Comparison of ENCODE assay signal across 3 cellular contexts in the genomic region with DNA sequence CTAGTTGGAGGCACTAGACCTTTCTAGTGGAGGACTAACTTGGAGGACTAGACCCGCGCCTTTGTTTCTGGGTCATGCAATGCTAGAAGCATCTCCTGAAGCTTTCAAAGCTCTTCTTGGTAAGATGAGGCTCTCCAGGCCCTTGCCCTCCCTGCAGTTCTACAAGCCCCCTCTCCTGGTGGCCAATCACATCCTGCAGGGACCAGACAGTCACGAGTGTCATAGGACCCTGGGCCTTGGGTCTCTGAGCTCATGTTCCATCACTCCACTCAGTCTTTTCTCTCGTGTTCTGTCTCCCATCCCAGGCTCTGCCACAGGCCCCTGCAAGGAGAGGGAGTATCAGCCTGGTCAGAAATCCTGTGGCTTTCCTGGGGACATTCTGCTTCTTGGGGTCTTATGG.
TF ChIP-seq lines count a peak whose summit lies in the region.

No MANE protein-coding gene starts in this region.

TF ChIP-seq in SK-N-SH, 30 proteins besides CTCF, POLR2A, EP300 and RAD21:
- TF ChIP-seq, protein P1, sequence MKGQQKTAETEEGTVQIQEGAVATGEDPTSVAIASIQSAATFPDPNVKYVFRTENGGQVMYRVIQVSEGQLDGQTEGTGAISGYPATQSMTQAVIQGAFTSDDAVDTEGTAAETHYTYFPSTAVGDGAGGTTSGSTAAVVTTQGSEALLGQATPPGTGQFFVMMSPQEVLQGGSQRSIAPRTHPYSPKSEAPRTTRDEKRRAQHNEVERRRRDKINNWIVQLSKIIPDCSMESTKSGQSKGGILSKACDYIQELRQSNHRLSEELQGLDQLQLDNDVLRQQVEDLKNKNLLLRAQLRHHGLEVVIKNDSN (IDR thresholded peaks at IDR 0.05; ENCODE audit: borderline replicate concordance, low read depth), result no peak
- TF ChIP-seq RXRA (IDR thresholded peaks at IDR 0.05; ENCODE audit: borderline replicate concordance, low read depth), result no peak
- no peak for TF ChIP-seq NFIC (IDR thresholded peaks at IDR 0.05; ENCODE audit: borderline replicate concordance)
- no peak for TF ChIP-seq RFX5 (IDR thresholded peaks at IDR 0.05; ENCODE audit: low read length)

TF ChIP-seq in SK-N-SH treated with all-trans-retinoic acid at 6 μM for 48 hours, 23 proteins besides CTCF, POLR2A, EP300 and RAD21 (continued from another document):
- TF ChIP-seq ZNF70 (CRISPR knock-in tag; IDR thresholded peaks at IDR 0.05) (no peak), GLIS3 (CRISPR knock-in tag; IDR thresholded peaks at IDR 0.05) (no peak), ZFP3 (CRISPR knock-in tag; IDR thresholded peaks at IDR 0.05) (no peak), PPARA (CRISPR knock-in tag; IDR thresholded peaks at IDR 0.05; ENCODE audit: borderline replicate concordance) (no peak), ZNF565 (CRISPR knock-in tag; conservative IDR thresholded peaks at IDR 0.05; ENCODE audit: low read depth) (no peak), CSRNP3 (CRISPR knock-in tag; IDR thresholded peaks at IDR 0.05) (no peak), ZNF8 (CRISPR knock-in tag; IDR thresholded peaks at IDR 0.05) (no peak), SNAI2 (CRISPR knock-in tag; IDR thresholded peaks at IDR 0.05) (no peak), BACH2 (CRISPR knock-in tag; IDR thresholded peaks at IDR 0.05; ENCODE audit: borderline replicate concordance) (no peak), TCF4 (CRISPR knock-in tag; IDR thresholded peaks at IDR 0.05; ENCODE audit: borderline replicate concordance) (no peak), OSR1 (CRISPR knock-in tag; IDR thresholded peaks at IDR 0.05) (no peak), ISL1 (CRISPR knock-in tag; IDR thresholded peaks at IDR 0.05) (no peak), ARNTL (CRISPR knock-in tag; IDR thresholded peaks at IDR 0.05; ENCODE audit: borderline replicate concordance, low read depth) (no peak)
- TF ChIP-seq, protein P2, sequence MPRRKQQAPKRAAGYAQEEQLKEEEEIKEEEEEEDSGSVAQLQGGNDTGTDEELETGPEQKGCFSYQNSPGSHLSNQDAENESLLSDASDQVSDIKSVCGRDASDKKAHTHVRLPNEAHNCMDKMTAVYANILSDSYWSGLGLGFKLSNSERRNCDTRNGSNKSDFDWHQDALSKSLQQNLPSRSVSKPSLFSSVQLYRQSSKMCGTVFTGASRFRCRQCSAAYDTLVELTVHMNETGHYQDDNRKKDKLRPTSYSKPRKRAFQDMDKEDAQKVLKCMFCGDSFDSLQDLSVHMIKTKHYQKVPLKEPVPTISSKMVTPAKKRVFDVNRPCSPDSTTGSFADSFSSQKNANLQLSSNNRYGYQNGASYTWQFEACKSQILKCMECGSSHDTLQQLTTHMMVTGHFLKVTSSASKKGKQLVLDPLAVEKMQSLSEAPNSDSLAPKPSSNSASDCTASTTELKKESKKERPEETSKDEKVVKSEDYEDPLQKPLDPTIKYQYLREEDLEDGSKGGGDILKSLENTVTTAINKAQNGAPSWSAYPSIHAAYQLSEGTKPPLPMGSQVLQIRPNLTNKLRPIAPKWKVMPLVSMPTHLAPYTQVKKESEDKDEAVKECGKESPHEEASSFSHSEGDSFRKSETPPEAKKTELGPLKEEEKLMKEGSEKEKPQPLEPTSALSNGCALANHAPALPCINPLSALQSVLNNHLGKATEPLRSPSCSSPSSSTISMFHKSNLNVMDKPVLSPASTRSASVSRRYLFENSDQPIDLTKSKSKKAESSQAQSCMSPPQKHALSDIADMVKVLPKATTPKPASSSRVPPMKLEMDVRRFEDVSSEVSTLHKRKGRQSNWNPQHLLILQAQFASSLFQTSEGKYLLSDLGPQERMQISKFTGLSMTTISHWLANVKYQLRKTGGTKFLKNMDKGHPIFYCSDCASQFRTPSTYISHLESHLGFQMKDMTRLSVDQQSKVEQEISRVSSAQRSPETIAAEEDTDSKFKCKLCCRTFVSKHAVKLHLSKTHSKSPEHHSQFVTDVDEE (CRISPR knock-in tag; IDR thresholded peaks at IDR 0.05), result no peak
- TF ChIP-seq, protein P3, sequence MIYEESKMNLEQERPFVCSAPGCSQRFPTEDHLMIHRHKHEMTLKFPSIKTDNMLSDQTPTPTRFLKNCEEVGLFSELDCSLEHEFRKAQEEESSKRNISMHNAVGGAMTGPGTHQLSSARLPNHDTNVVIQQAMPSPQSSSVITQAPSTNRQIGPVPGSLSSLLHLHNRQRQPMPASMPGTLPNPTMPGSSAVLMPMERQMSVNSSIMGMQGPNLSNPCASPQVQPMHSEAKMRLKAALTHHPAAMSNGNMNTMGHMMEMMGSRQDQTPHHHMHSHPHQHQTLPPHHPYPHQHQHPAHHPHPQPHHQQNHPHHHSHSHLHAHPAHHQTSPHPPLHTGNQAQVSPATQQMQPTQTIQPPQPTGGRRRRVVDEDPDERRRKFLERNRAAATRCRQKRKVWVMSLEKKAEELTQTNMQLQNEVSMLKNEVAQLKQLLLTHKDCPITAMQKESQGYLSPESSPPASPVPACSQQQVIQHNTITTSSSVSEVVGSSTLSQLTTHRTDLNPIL (CRISPR knock-in tag; IDR thresholded peaks at IDR 0.05; ENCODE audit: low read depth), result no peak
TF ChIP-seq in SK-N-SH treated with all-trans-retinoic acid at 6 μM for 48 hours: peak in this region for 0.

TF ChIP-seq in IMR-90, 13 proteins besides CTCF, POLR2A, EP300 and RAD21:
- TF ChIP-seq FOS (IDR thresholded peaks at IDR 0.05; ENCODE audit: low read depth, low read length), result no peak
- no peak for TF ChIP-seq MAZ (IDR thresholded peaks at IDR 0.05; ENCODE audit: borderline replicate concordance, low read depth, low read length)
- no peak for TF ChIP-seq SMC3 (IDR thresholded peaks at IDR 0.05; ENCODE audit: low read depth, low read length)
- TF ChIP-seq BHLHE40 (IDR thresholded peaks at IDR 0.05; ENCODE audit: low read depth, low read length), result no peak
- no peak for TF ChIP-seq CEBPB (IDR thresholded peaks at IDR 0.05; ENCODE audit: low read depth, low read length)
- no peak for TF ChIP-seq RCOR1 (IDR thresholded peaks at IDR 0.05; ENCODE audit: insufficient replicate concordance, low read length)
- TF ChIP-seq MAFK (IDR thresholded peaks at IDR 0.05; ENCODE audit: low read depth, low read length), result no peak
- no peak for TF ChIP-seq MXI1 (IDR thresholded peaks at IDR 0.05; ENCODE audit: borderline replicate concordance, low read depth, low read length)
- no peak for TF ChIP-seq RFX5 (IDR thresholded peaks at IDR 0.05; ENCODE audit: low read depth, low read length)
- no peak for TF ChIP-seq ELK1 (IDR thresholded peaks at IDR 0.05; ENCODE audit: borderline replicate concordance, low read depth, low read length)
- no peak for TF ChIP-seq NFE2L2 (IDR thresholded peaks at IDR 0.05; ENCODE audit: low read depth, low read length)
